In the genomic region with DNA sequence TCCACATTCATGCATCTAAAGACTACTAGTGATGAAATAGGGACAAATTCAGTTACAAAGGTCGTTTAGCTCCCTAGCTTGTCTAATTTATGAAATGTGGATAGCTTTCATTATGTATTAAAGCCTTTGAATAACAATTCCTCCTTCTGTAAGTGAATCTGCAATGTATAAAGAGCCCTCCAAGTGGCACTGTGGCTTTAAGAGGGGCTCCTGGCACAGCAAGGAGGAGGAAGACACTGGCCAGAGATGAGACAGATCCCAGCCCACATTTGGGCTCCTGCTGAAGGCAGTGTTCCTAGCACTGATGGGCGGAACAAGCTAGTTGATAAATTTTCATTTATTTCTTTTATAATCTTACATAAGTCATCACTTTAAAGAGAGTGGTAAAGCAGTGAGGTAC, we compare ENCODE assay signal across 10 cellular contexts. TPM values are rescaled to one million over a fixed set of nuclear protein-coding genes. Genes with fewer than 3 reads are reported as not detected.
A peak's percentile ranks its signal among the peaks of the same experiment; 100 is the strongest.
DNase-seq lines count a peak whose midpoint lies in the region; ATAC-seq, FAIRE-seq and TF ChIP-seq lines count a peak whose summit lies in the region.
"Had no signal": no experiment of that assay in that cellular context is flagged by ENCODE, and none has a peak within 500 bp of the region (broad histone marks: within the 10 kb centered on the region; RNA-seq: fewer than 3 reads in every experiment).

No MANE protein-coding gene starts in this region.

- peak in 1 of 2 experiments; percentile 22; a peak in 1 of 5 replicates for TF ChIP-seq RAD21 in A549 (conservative IDR thresholded peaks at IDR 0.05 in 1 of 2, IDR thresholded peaks at IDR 0.05 in 1 of 2)

- DNase-seq in A549 (ENCODE audit: low read depth in 1 of 2, low spot score in 1 of 2) = peak in 1 of 2 experiments; percentile 28
- DNase-seq in D721Med (ENCODE audit: insufficient read length, low spot score) = no peak
- DNase-seq in NCI-H146 treated with DMSO at 0.1 percent for 48 hours (lab: John Stamatoyannopoulos, UW; ENCODE audit: unreplicated experiment) = peak; percentile 16
- DNase-seq in dermis blood vessel endothelial cell = peak; percentile 19
- DNase-seq in frontal cortex (ENCODE audit: low spot score in 2 of 2) = no peak
- no peak for DNase-seq in kidney glomerular epithelial cell (lab: John Stamatoyannopoulos, UW)
- no peak for DNase-seq in NCI-H1105 treated with DMSO at 0.1 percent for 48 hours (lab: John Stamatoyannopoulos, UW)
- no peak for DNase-seq in uterus
- DNase-seq: activated CD8-positive, alpha-beta memory T cell treated with anti-CD3 and anti-CD28 coated beads, Interleukin-2, amount 50 U/mL, for 4 hours; heart left ventricle had no signal

- H3K4me2 ChIP-seq in A549 = no peak overlapping the region

- H3K4me3 ChIP-seq in A549 (no peak overlapping the region), uterus (no peak overlapping the region)
- H3K4me3 ChIP-seq: heart left ventricle had no signal

- no peak for TF ChIP-seq POLR2A in A549 (IDR thresholded peaks at IDR 0.05; ENCODE audit: low read length)
- no peak for TF ChIP-seq POLR2A in uterus (IDR thresholded peaks at IDR 0.05)

- no peaks in the 10 kb centered on the region for H3K36me3 ChIP-seq in uterus
- H3K36me3 ChIP-seq: heart left ventricle had no signal

- no peak for TF ChIP-seq CTCF in A549 (IDR thresholded peaks at IDR 0.05)
- peak; percentile 5 for TF ChIP-seq CTCF in D721Med (IDR thresholded peaks at IDR 0.05; ENCODE audit: insufficient read depth, missing control alignments)
- no peak for TF ChIP-seq CTCF in uterus (IDR thresholded peaks at IDR 0.05)

- whole genome bisulfite sequencing in A549 (ENCODE audit: missing lambda C conversion rate) = 42% methylated on average over 2 of the region's 2 CpGs

- FAIRE-seq in A549 (lab: Jason Lieb, UNC) = no peak
- no peak for FAIRE-seq in D721Med (lab: Jason Lieb, UNC)
- FAIRE-seq in frontal cortex (lab: Jason Lieb, UNC) = no peak

- no peaks in the 10 kb centered on the region for H3K27me3 ChIP-seq in uterus
- H3K27me3 ChIP-seq: heart left ventricle had no signal

- intact Hi-C loops in uterus (cut with DNase I; ENCODE audit: low total_unique reads) = no loop called here

- H3K4me1 ChIP-seq in A549 (no peaks in the 10 kb centered on the region), uterus (no peaks in the 10 kb centered on the region)

- peak; percentile 74 to 87; a peak in 4 of 6 replicates for ATAC-seq in A549
- ATAC-seq: heart left ventricle had no signal

- CTCF ChIA-PET in A549 (lab: Yijun Ruan, JAX) = interaction anchor here (0.6 to 0.7 kb wide), 2 partner anchors 13 to 16 kb away, joined by 3 to 4 read pairs; no protein-coding TSS in a partner anchor

- POLR2A ChIA-PET in A549 (lab: Yijun Ruan, JAX) = no interaction called here

- H3K9me3 ChIP-seq in A549 = no peaks in the 10 kb centered on the region
- H3K9me3 ChIP-seq in uterus = no peaks in the 10 kb centered on the region
- H3K9me3 ChIP-seq: heart left ventricle had no signal

- no peak for TF ChIP-seq EP300 in A549 (IDR thresholded peaks at IDR 0.05)

- H3K27ac ChIP-seq in A549 = no peak overlapping the region
- no peak overlapping the region for H3K27ac ChIP-seq in uterus

TF ChIP-seq in A549, 52 proteins besides CTCF, POLR2A, EP300 and RAD21:
- TF ChIP-seq PHF8 (IDR thresholded peaks at IDR 0.05; ENCODE audit: borderline replicate concordance, low read depth) (no peak), SREBF2 (IDR thresholded peaks at IDR 0.05) (no peak), CBX2 (IDR thresholded peaks at IDR 0.05; ENCODE audit: borderline replicate concordance, low read depth) (no peak), JUN (IDR thresholded peaks at IDR 0.05) (no peak)
- TF ChIP-seq, protein P1, sequence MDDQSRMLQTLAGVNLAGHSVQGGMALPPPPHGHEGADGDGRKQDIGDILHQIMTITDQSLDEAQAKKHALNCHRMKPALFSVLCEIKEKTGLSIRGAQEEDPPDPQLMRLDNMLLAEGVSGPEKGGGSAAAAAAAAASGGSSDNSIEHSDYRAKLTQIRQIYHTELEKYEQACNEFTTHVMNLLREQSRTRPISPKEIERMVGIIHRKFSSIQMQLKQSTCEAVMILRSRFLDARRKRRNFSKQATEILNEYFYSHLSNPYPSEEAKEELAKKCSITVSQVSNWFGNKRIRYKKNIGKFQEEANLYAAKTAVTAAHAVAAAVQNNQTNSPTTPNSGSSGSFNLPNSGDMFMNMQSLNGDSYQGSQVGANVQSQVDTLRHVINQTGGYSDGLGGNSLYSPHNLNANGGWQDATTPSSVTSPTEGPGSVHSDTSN (IDR thresholded peaks at IDR 0.05) = no peak
- TF ChIP-seq, protein P2, sequence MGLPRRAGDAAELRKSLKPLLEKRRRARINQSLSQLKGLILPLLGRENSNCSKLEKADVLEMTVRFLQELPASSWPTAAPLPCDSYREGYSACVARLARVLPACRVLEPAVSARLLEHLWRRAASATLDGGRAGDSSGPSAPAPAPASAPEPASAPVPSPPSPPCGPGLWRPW (IDR thresholded peaks at IDR 0.05) = no peak

RNA-seq across cellular contexts. Expression of a gene that starts 17.6 kb away (rescaled TPM):
- polyA plus RNA-seq in A549 (2011; rRNA removed) = 54.3 and 55.5 TPM in 2 replicates
- polyA plus RNA-seq in A549 (2012; cell fraction: cytosol; rRNA removed) = 17.3 and 19.7 TPM in 2 replicates
- polyA plus RNA-seq in A549 (2012; cell fraction: nucleus; rRNA removed) = 14.2 and 30.1 TPM in 2 replicates
- polyA plus RNA-seq in A549 (2017; fragmentation: RNase III; extraction: RNeasy Plus Mini Kit Qiagen cat#74134 plus additional on column Dnase treatment) = 46.3 to 46.9 TPM (median 46.8 TPM) in 3 replicates
- polyA minus RNA-seq in A549 (2011; rRNA and poly(A)+ RNA removed) = 15.8 and 17.8 TPM in 2 replicates
- total RNA-seq in dermis blood vessel endothelial cell = 30.3 and 52.8 TPM in 2 replicates
- 11.8 TPM for total RNA-seq in frontal cortex
- total RNA-seq in uterus = 10 to 100 TPM; 15.9 to 35.7 (median 21.1) TPM

Comparison
In these comparisons a context has a peak if more than half of its experiments do, and no peak if none do; other contexts are left out.
1. DNase-seq: peak in NCI-H146 treated with DMSO at 0.1 percent for 48 hours (single experiment) and dermis blood vessel endothelial cell (single experiment); none in D721Med (single experiment), frontal cortex (0 of 2), kidney glomerular epithelial cell (single experiment), NCI-H1105 treated with DMSO at 0.1 percent for 48 hours (single experiment) and uterus (0 of 2).